ENCODE assay signal across 13 cellular contexts in genomic region chr11:7192785-7193184, GRCh38. TPM values are rescaled to one million over a fixed set of nuclear protein-coding genes. Genes with fewer than 3 reads are reported as not detected.
"Had no signal": no experiment of that assay in that cellular context is flagged by ENCODE, and none has a peak within 500 bp of the region (broad histone marks: within the 10 kb centered on the region; RNA-seq: fewer than 3 reads in every experiment).

No MANE protein-coding gene starts in this region.

RNA-seq across cellular contexts. Expression of gene SYT9, which starts 58.9 kb away (rescaled TPM):
- total RNA-seq: activated B cell treated with CpG ODN at 0.5 μM for 24 hours; activated CD4-positive, alpha-beta memory T cell treated with anti-CD3 and anti-CD28 coated beads for 36 hours; activated CD4-positive, alpha-beta memory T cell treated with anti-CD3 and anti-CD28 coated beads, Interleukin-2, amount 10 ng/mL, durations not matched to agents 7 days and 5 days; activated CD4-positive, alpha-beta T cell treated with anti-CD3 and anti-CD28 coated beads for 36 hours; activated CD4-positive, alpha-beta T cell treated with anti-CD3 and anti-CD28 coated beads, Interleukin-2, amount 10 ng/mL, durations not matched to agents 24 days and 14 days; activated CD4-positive, alpha-beta T cell treated with anti-CD3 and anti-CD28 coated beads, Interleukin-2, amount 10 ng/mL, durations not matched to agents 7 days and 5 days; activated CD8-positive, alpha-beta memory T cell treated with anti-CD3 and anti-CD28 coated beads for 36 hours; activated CD8-positive, alpha-beta memory T cell treated with anti-CD3 and anti-CD28 coated beads, Interleukin-2, amount 10 ng/mL, durations not matched to agents 7 days and 5 days; activated CD8-positive, alpha-beta T cell treated with anti-CD3 and anti-CD28 coated beads for 36 hours; activated CD8-positive, alpha-beta T cell treated with anti-CD3 and anti-CD28 coated beads, Interleukin-2, amount 10 ng/mL, durations not matched to agents 7 days and 5 days; T-helper 1 cell treated with Interleukin-12 subunit alpha and Interleukin-12 subunit beta and Interleukin-4 antibody, amounts not matched to agents 30 ng/mL and 1 ng/mL, for 36 hours; T-helper 17 cell; T-helper 2 cell treated with Interferon-gamma antibody and Interleukin-4, amounts not matched to agents 100 ng/mL and 5 ng/mL, for 36 hours had no signal
